In the genomic region with DNA sequence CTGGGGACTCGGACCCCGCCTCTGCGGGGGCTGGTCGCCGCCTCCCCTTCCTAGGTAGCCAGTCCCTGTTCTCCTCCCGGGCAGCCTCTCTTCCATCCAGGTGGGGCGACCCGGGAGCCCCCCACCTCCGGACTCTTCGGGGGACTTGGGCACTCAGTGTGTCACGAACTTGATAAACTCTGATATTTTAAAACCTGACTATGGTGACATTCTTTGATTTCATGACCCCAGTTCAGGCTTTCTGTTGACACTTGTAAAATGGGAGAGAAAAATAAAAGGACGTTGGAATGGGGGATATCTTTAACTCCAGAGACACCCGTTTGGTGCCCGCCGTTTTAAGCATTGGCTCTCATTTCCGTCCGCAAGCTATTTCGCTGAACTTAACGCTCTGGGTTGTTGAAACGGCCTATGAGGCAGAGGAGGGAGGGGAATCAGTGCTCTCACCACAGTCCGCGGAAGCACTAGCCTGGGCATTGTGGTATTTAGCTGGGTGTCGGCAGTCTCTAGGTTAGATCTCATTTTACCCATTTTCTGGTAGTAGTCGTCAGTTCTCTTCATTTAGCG, we compare ENCODE assay signal across 8 cellular contexts. TPM values are rescaled to one million over a fixed set of nuclear protein-coding genes. Genes with fewer than 3 reads are reported as not detected.
DNase-seq lines count a peak whose midpoint lies in the region; ATAC-seq and TF ChIP-seq lines count a peak whose summit lies in the region.

No MANE protein-coding gene starts in this region.

- DNase-seq in ELR (ENCODE audit: low read depth) (peak; percentile 78), KBM-7 (peak; percentile 73), NCI-H187 (lab: John Stamatoyannopoulos, UW) (no peak)
- DNase-seq in T-helper 2 cell treated with Interferon-gamma antibody and Interleukin-4, amounts not matched to agents 5 μg/mL and 100 μg/mL, for 36 hours (ENCODE audit: low spot score), result peak; percentile 53

- H3K4me1 Mint-ChIP-seq in T-helper 2 cell treated with Interferon-gamma antibody and Interleukin-4, amounts not matched to agents 5 μg/mL and 100 μg/mL, for 36 hours (ENCODE audit: low read depth), result peaks cover 19% of the 10 kb centered on the region
- peaks cover 29% of the 10 kb centered on the region for H3K4me1 Mint-ChIP-seq in brain

- in situ Hi-C loops in KBM-7 (cut with MboI; ENCODE audit: low pct_unique_long_range_greater_than_20kb, low sequenced_read_pairs), result no loop called here

- H3K9ac ChIP-seq in iPS-20b (ENCODE audit: low read depth, low read length), result peak overlapping the region; percentile 83; the same call in 1 of the 2 replicates

- H3K27ac ChIP-seq in iPS-20b (ENCODE audit: low read length) (peak overlapping the region; percentile 53), skin epidermis (peak overlapping the region; percentile 63 to 99 (median 96))

- peak; percentile 19 for ATAC-seq in GM21737 (IDR thresholded peaks at IDR 0.05; ENCODE audit: unreplicated experiment)

- H3K27me3 ChIP-seq in iPS-20b (ENCODE audit: insufficient read depth, low read length), result no peaks in the 10 kb centered on the region

- no peaks in the 10 kb centered on the region for H3K36me3 ChIP-seq in iPS-20b (ENCODE audit: insufficient read depth, low read depth, low read length)

- peak overlapping the region; percentile 89 for H3K4me3 Mint-ChIP-seq in T-helper 2 cell treated with Interferon-gamma antibody and Interleukin-4, amounts not matched to agents 5 μg/mL and 100 μg/mL, for 36 hours
- peak overlapping the region; percentile 95 to 98 (median 97) for H3K4me3 Mint-ChIP-seq in brain

- H3K4me1 ChIP-seq in iPS-20b (ENCODE audit: insufficient read depth, low read length), result no peaks in the 10 kb centered on the region; the same call in 1 of the 2 replicates

- peak overlapping the region; percentile 86 for H3K27ac Mint-ChIP-seq in T-helper 2 cell treated with Interferon-gamma antibody and Interleukin-4, amounts not matched to agents 5 μg/mL and 100 μg/mL, for 36 hours
- peak overlapping the region; percentile 89 to 98 (median 95) for H3K27ac Mint-ChIP-seq in brain

- H3K36me3 Mint-ChIP-seq in T-helper 2 cell treated with Interferon-gamma antibody and Interleukin-4, amounts not matched to agents 5 μg/mL and 100 μg/mL, for 36 hours (ENCODE audit: low read depth), result peaks cover 2% of the 10 kb centered on the region
- H3K36me3 Mint-ChIP-seq in brain, result no peaks in the 10 kb centered on the region

- peak overlapping the region; percentile 99 for H3K4me3 ChIP-seq in iPS-20b (ENCODE audit: low read length)
- H3K4me3 ChIP-seq in skin epidermis, result peak overlapping the region; percentile 79 to 98 (median 94)

- no peaks in the 10 kb centered on the region for H3K9me3 Mint-ChIP-seq in T-helper 2 cell treated with Interferon-gamma antibody and Interleukin-4, amounts not matched to agents 5 μg/mL and 100 μg/mL, for 36 hours
- no peaks in the 10 kb centered on the region for H3K9me3 Mint-ChIP-seq in brain

- TF ChIP-seq CTCF in brain (conservative IDR thresholded peaks at IDR 0.05), result no peak

- H3K27me3 Mint-ChIP-seq in T-helper 2 cell treated with Interferon-gamma antibody and Interleukin-4, amounts not matched to agents 5 μg/mL and 100 μg/mL, for 36 hours (ENCODE audit: low read depth), result peaks cover 5% of the 10 kb centered on the region
- H3K27me3 Mint-ChIP-seq in brain, result peaks cover 18% of the 10 kb centered on the region

- H3K9me3 ChIP-seq in iPS-20b (ENCODE audit: insufficient read depth, low read depth, low read length), result no peaks in the 10 kb centered on the region

RNA-seq across cellular contexts. Expression of a gene that starts 0.7 kb away (rescaled TPM):
- 24.4 TPM for polyA plus RNA-seq in brain (ENCODE audit: insufficient read depth, low read depth, low replicate concordance)

RNA-seq across cellular contexts. Expression of a gene that starts 36.7 kb away (rescaled TPM):
- polyA plus RNA-seq in brain (ENCODE audit: insufficient read depth, low read depth, low replicate concordance), result 23.3 TPM

RNA-seq across cellular contexts. Expression of a gene that starts 55.4 kb away (rescaled TPM):
- 18.6 TPM for polyA plus RNA-seq in brain (ENCODE audit: insufficient read depth, low read depth, low replicate concordance)

Comparison
In these comparisons a context has a peak if more than half of its experiments do, and no peak if none do; other contexts are left out.
1. DNase-seq: peak in ELR (single experiment), KBM-7 (single experiment) and T-helper 2 cell treated with Interferon-gamma antibody and Interleukin-4, amounts not matched to agents 5 μg/mL and 100 μg/mL, for 36 hours (single experiment); none in NCI-H187 (0 of 2).